ENCODE assay signal across 11 cellular contexts in genomic region chrX:11239230-11239629, GRCh38. TPM values are rescaled to one million over a fixed set of nuclear protein-coding genes. Genes with fewer than 3 reads are reported as not detected.
DNase-seq lines count a peak whose midpoint lies in the region; ATAC-seq and TF ChIP-seq lines count a peak whose summit lies in the region.
"Had no signal": no experiment of that assay in that cellular context is flagged by ENCODE, and none has a peak within 500 bp of the region (broad histone marks: within the 10 kb centered on the region; RNA-seq: fewer than 3 reads in every experiment).

No MANE protein-coding gene starts in this region.

- H3K4me2 ChIP-seq in PC-3 (ENCODE audit: low read length), result no peak overlapping the region

- DNase-seq in GM13977 (ENCODE audit: low spot score) (peak; percentile 26), HCEC 1CT (peak; percentile 65), PC-3 (peak; percentile 86), left lung (no peak), osteocyte (ENCODE audit: extremely low spot score, unreplicated experiment) (no peak), NCI-H1930 (lab: John Stamatoyannopoulos, UW) (no peak)
- no peak for DNase-seq in activated naive CD4-positive, alpha-beta T cell (lab: John Stamatoyannopoulos, UW)
- no peak for DNase-seq in activated effector memory CD4-positive, alpha-beta T cell treated with Interleukin-2 at 50 U/mL for 16 hours
- DNase-seq: NCI-H1436 had no signal

- POLR2A ChIA-PET in PC-3 (lab: Charles Lee; ENCODE audit: unreplicated experiment), result no interaction called here

- no peaks in the 10 kb centered on the region for H3K9me3 ChIP-seq in PC-3 (ENCODE audit: low read length)
- no peaks in the 10 kb centered on the region for H3K9me3 ChIP-seq in left lung

- H3K9me3 Mint-ChIP-seq in osteocyte (ENCODE audit: unreplicated experiment), result no peaks in the 10 kb centered on the region

- H3K27me3 ChIP-seq in PC-3 (ENCODE audit: low read length) (no peaks in the 10 kb centered on the region), left lung (no peaks in the 10 kb centered on the region)

- no peaks in the 10 kb centered on the region for H3K79me2 ChIP-seq in PC-3 (ENCODE audit: low read length)

- no peaks in the 10 kb centered on the region for H3K27me3 Mint-ChIP-seq in osteocyte (ENCODE audit: unreplicated experiment)

- H4K20me1 ChIP-seq in PC-3 (ENCODE audit: low read length), result no peaks in the 10 kb centered on the region

- TF ChIP-seq CTCF in GM13977 (IDR thresholded peaks at IDR 0.05; ENCODE audit: extremely low read depth, insufficient read depth, missing control alignments) (no peak), PC-3 (conservative IDR thresholded peaks at IDR 0.05; ENCODE audit: low read depth, low read length) (no peak), left lung (IDR thresholded peaks at IDR 0.05) (no peak), osteocyte (IDR thresholded peaks at IDR 0.05) (no peak)

- ATAC-seq in PC-3 (peak; percentile 95), left lung (peak; percentile 29)

- H3K4me3 ChIP-seq in PC-3 (ENCODE audit: low read length), result no peak overlapping the region
- H3K4me3 ChIP-seq in left lung, result no peak overlapping the region

- no peaks in the 10 kb centered on the region for H3K9me2 ChIP-seq in PC-3 (replicated peaks; ENCODE audit: low read length)

- H2AFZ ChIP-seq in PC-3 (ENCODE audit: low read length), result no peak overlapping the region

- no peak overlapping the region for H3K4me3 Mint-ChIP-seq in osteocyte (ENCODE audit: unreplicated experiment)

- peaks cover 15% of the 10 kb centered on the region for H3K4me1 ChIP-seq in PC-3 (ENCODE audit: insufficient read depth, low read length)
- no peaks in the 10 kb centered on the region for H3K4me1 ChIP-seq in left lung

- intact Hi-C loops in PC-3 (cut with micrococcal nuclease) (no loop called here), left lung (cut with DNase I) (no loop called here)

- H3K36me3 Mint-ChIP-seq in osteocyte (ENCODE audit: unreplicated experiment), result no peaks in the 10 kb centered on the region

- in situ Hi-C loops in GM13977 (cut with MboI; ENCODE audit: low pct_unique_long_range_greater_than_20kb, low sequenced_read_pairs, unreplicated experiment), result no loop called here

- CTCF ChIA-PET in PC-3 (lab: Charles Lee), result no interaction called here

- no TSS peak for BruUV-seq in PC-3 (replicated peaks; lab: Mats Ljungman, UMichigan)

- no peaks in the 10 kb centered on the region for H3F3A ChIP-seq in PC-3 (ENCODE audit: low read length, unreplicated experiment)

- H3K27ac Mint-ChIP-seq in osteocyte (ENCODE audit: unreplicated experiment), result no peak overlapping the region

- no peaks in the 10 kb centered on the region for H3K4me1 Mint-ChIP-seq in osteocyte (ENCODE audit: unreplicated experiment)

- H3K27ac ChIP-seq in PC-3 (ENCODE audit: low read length), result peak overlapping the region; percentile 78
- H3K27ac ChIP-seq in left lung, result no peak overlapping the region

- no peak overlapping the region; the same call in 1 of the 2 replicates for H3K9ac ChIP-seq in PC-3 (ENCODE audit: low read length)

- H3K36me3 ChIP-seq in PC-3 (ENCODE audit: low read depth, low read length), result no peaks in the 10 kb centered on the region
- H3K36me3 ChIP-seq in left lung, result no peaks in the 10 kb centered on the region

RNA-seq across cellular contexts. Expression of gene AMELX, which starts 54.0 kb away (rescaled TPM):
- total RNA-seq in PC-3 (2014; rRNA removed) (not detected in 2 replicates), left lung (not detected), osteocyte (not detected in 2 replicates)
- total RNA-seq: glomerular endothelial cell, skeletal muscle tissue had no signal

Comparison
In these comparisons a context has a peak if more than half of its experiments do, and no peak if none do; other contexts are left out.
1. DNase-seq: peak in GM13977 (single experiment), HCEC 1CT (single experiment) and PC-3 (single experiment); none in left lung (0 of 2), osteocyte (single experiment), activated naive CD4-positive, alpha-beta T cell (0 of 4), NCI-H1930 (0 of 2) and activated effector memory CD4-positive, alpha-beta T cell treated with Interleukin-2 at 50 U/mL for 16 hours (single experiment).